In genomic region chr17:44362964-44363612, GRCh38 we compare ENCODE assay signal across 8 cellular contexts. TPM values are rescaled to one million over a fixed set of nuclear protein-coding genes. Genes with fewer than 3 reads are reported as not detected.
DNase-seq lines count a peak whose midpoint lies in the region; ATAC-seq and TF ChIP-seq lines count a peak whose summit lies in the region.

No MANE protein-coding gene starts in this region.

- H3K9me3 Mint-ChIP-seq in CD8-positive, alpha-beta T cell = no peaks in the 10 kb centered on the region
- no peaks in the 10 kb centered on the region for H3K9me3 Mint-ChIP-seq in activated T-helper 17 cell treated with anti-CD3 and anti-CD28 coated beads, Interleukin-2, amount 50 U/mL, for 72 hours

- no peak overlapping the region for H3K27ac ChIP-seq in CD8-positive, alpha-beta T cell (ENCODE audit: low read depth, low read length)
- no peak overlapping the region for H3K27ac ChIP-seq in gastrocnemius medialis

- no peaks in the 10 kb centered on the region for H3K36me3 Mint-ChIP-seq in CD8-positive, alpha-beta T cell
- H3K36me3 Mint-ChIP-seq in activated T-helper 17 cell treated with anti-CD3 and anti-CD28 coated beads, Interleukin-2, amount 50 U/mL, for 72 hours (ENCODE audit: low read depth) = no peaks in the 10 kb centered on the region

- peak; percentile 48 for ATAC-seq in CD8-positive, alpha-beta T cell
- ATAC-seq in activated T-helper 17 cell treated with anti-CD3 and anti-CD28 coated beads, Interleukin-2, amount 50 U/mL, for 72 hours (replicated peaks) = peak; percentile 50
- ATAC-seq in left ventricle myocardium superior (peak; percentile 29), gastrocnemius medialis (peak; percentile 25 to 52), HG02981 (IDR thresholded peaks at IDR 0.05; ENCODE audit: unreplicated experiment) (no peak), GM18861 (IDR thresholded peaks at IDR 0.05; ENCODE audit: unreplicated experiment) (no peak)

- H3K27me3 ChIP-seq in CD8-positive, alpha-beta T cell (ENCODE audit: insufficient read depth, low read length) = no peaks in the 10 kb centered on the region
- H3K27me3 ChIP-seq in gastrocnemius medialis = peaks cover 8 to 17% (median 15%) of the 10 kb centered on the region in 3 donors

- CTCF ChIA-PET in CD8-positive, alpha-beta T cell (lab: Charles Lee) = interaction anchor here (0.7 to 3.3 kb wide), 8 partner anchors 9 to 484 kb away, joined by 3 to 53 read pairs (median 4); partner anchors contain the start of gene GRN

- H3K27ac Mint-ChIP-seq in CD8-positive, alpha-beta T cell = no peak overlapping the region
- no peak overlapping the region for H3K27ac Mint-ChIP-seq in activated T-helper 17 cell treated with anti-CD3 and anti-CD28 coated beads, Interleukin-2, amount 50 U/mL, for 72 hours

- peak overlapping the region; percentile 77 for H3K4me3 Mint-ChIP-seq in CD8-positive, alpha-beta T cell
- H3K4me3 Mint-ChIP-seq in activated T-helper 17 cell treated with anti-CD3 and anti-CD28 coated beads, Interleukin-2, amount 50 U/mL, for 72 hours = peak overlapping the region; percentile 42

- TF ChIP-seq CTCF in CD8-positive, alpha-beta T cell (IDR thresholded peaks at IDR 0.05) = no peak
- no peak for TF ChIP-seq CTCF in gastrocnemius medialis (IDR thresholded peaks at IDR 0.05 in 4 of 5, conservative IDR thresholded peaks at IDR 0.05 in 1 of 5)

- TF ChIP-seq POLR2A in gastrocnemius medialis (IDR thresholded peaks at IDR 0.05) = no peak

- peak overlapping the region; percentile 59 for H3K4me3 ChIP-seq in CD8-positive, alpha-beta T cell (ENCODE audit: low read depth, low read length)
- H3K4me3 ChIP-seq in gastrocnemius medialis = peak overlapping the region; percentile 47 to 79 (median 60)

- peaks cover 3% of the 10 kb centered on the region for H3K4me1 ChIP-seq in CD8-positive, alpha-beta T cell (ENCODE audit: insufficient read depth, low read length)
- H3K4me1 ChIP-seq in gastrocnemius medialis = peaks cover 4 to 12% of the 10 kb centered on the region in 2 donors

- intact Hi-C loops in CD8-positive, alpha-beta T cell (cut with DNase I, micrococcal nuclease) = loop anchor here (1.0 to 2.0 kb wide), 2 partner anchors 18 to 138 kb away; partner anchors contain the start of gene GRN (in 1 of the 2)
- intact Hi-C loops in left ventricle myocardium superior (cut with micrococcal nuclease) (no loop called here), gastrocnemius medialis (cut with DNase I; ENCODE audit: low total_unique reads) (loop anchor here (1.0 kb wide), 1 partner anchor 160 kb away; no protein-coding TSS in a partner anchor)

- peaks cover 8% of the 10 kb centered on the region for H3K4me1 Mint-ChIP-seq in CD8-positive, alpha-beta T cell (ENCODE audit: low read depth)
- H3K4me1 Mint-ChIP-seq in activated T-helper 17 cell treated with anti-CD3 and anti-CD28 coated beads, Interleukin-2, amount 50 U/mL, for 72 hours = peaks cover 6% of the 10 kb centered on the region

- DNase-seq in CD8-positive, alpha-beta T cell = peak in 1 of 7 experiments; percentile 13
- DNase-seq in HK-2 (ENCODE audit: unreplicated experiment) = peak; percentile 37
- no peak for DNase-seq in left ventricle myocardium superior
- no peak for DNase-seq in gastrocnemius medialis
- no peak for DNase-seq in kidney tubule cell (ENCODE audit: low spot score)

- POLR2A ChIA-PET in CD8-positive, alpha-beta T cell (lab: Charles Lee) = interaction anchor here (1.8 kb wide), 1 partner anchor 9 kb away, joined by 10 read pairs; no protein-coding TSS in a partner anchor

- H3K27me3 Mint-ChIP-seq in CD8-positive, alpha-beta T cell (ENCODE audit: low read depth) = peaks cover 17% of the 10 kb centered on the region
- peaks cover 12% of the 10 kb centered on the region for H3K27me3 Mint-ChIP-seq in activated T-helper 17 cell treated with anti-CD3 and anti-CD28 coated beads, Interleukin-2, amount 50 U/mL, for 72 hours

- no peaks in the 10 kb centered on the region for H3K9me3 ChIP-seq in CD8-positive, alpha-beta T cell (ENCODE audit: low read length)
- no peaks in the 10 kb centered on the region for H3K9me3 ChIP-seq in gastrocnemius medialis

- in situ Hi-C loops in gastrocnemius medialis (cut with MboI; ENCODE audit: low sequenced_read_pairs in 4 of 4) = no loop called here

- H3K36me3 ChIP-seq in CD8-positive, alpha-beta T cell (ENCODE audit: insufficient read depth, low read length) = no peaks in the 10 kb centered on the region
- no peaks in the 10 kb centered on the region for H3K36me3 ChIP-seq in gastrocnemius medialis

RNA-seq across cellular contexts. Expression of gene FAM171A2, which starts 0.6 kb away (rescaled TPM):
- under 1 TPM; 0.24 to 0.44 TPM for total RNA-seq in CD8-positive, alpha-beta T cell
- under 1 TPM; 0.17 to 0.32 TPM for total RNA-seq in activated T-helper 17 cell treated with anti-CD3 and anti-CD28 coated beads, Interleukin-2, amount 50 U/mL, for 72 hours
- total RNA-seq in left ventricle myocardium superior = 0.72 TPM
- under 1 TPM in 3 of 4 donors, not detected in 1; 0.10 to 0.47 (median 0.23) TPM for total RNA-seq in gastrocnemius medialis

RNA-seq across cellular contexts. Expression of gene GRN, which starts 18.0 kb away (rescaled TPM):
- 10 to 100 TPM in 1 of 2 experiments, 1 to 10 TPM in 1; 8.5 to 13.2 TPM for total RNA-seq in CD8-positive, alpha-beta T cell
- total RNA-seq in activated T-helper 17 cell treated with anti-CD3 and anti-CD28 coated beads, Interleukin-2, amount 50 U/mL, for 72 hours = 10 to 100 TPM; 48.5 to 54.5 TPM
- total RNA-seq in left ventricle myocardium superior (156 TPM), gastrocnemius medialis (100 to 1,000 TPM in 2 of 4 donors, 10 to 100 TPM in 2; 64.2 to 111 (median 87.1) TPM)

RNA-seq across cellular contexts. Expression of gene ITGA2B, which starts 26.4 kb away (rescaled TPM):
- total RNA-seq in CD8-positive, alpha-beta T cell = 1 to 10 TPM in 1 of 2 experiments, under 1 TPM in 1; 0.28 to 1.1 TPM
- total RNA-seq in activated T-helper 17 cell treated with anti-CD3 and anti-CD28 coated beads, Interleukin-2, amount 50 U/mL, for 72 hours = 1 to 10 TPM; 2.2 to 3.7 TPM
- 0.72 TPM for total RNA-seq in left ventricle myocardium superior
- total RNA-seq in gastrocnemius medialis = under 1 TPM in 1 of 4 donors, not detected in 3; 0.33 TPM

RNA-seq across cellular contexts. Expression of gene SLC25A39, which starts 38.5 kb away (rescaled TPM):
- 10 to 100 TPM; 73.1 to 77.7 TPM for total RNA-seq in CD8-positive, alpha-beta T cell
- total RNA-seq in activated T-helper 17 cell treated with anti-CD3 and anti-CD28 coated beads, Interleukin-2, amount 50 U/mL, for 72 hours = 100 to 1,000 TPM in 1 of 2 donors, 10 to 100 TPM in 1; 60.3 to 114 TPM
- total RNA-seq in left ventricle myocardium superior = 52.3 TPM
- 10 to 100 TPM; 36.7 to 44.2 (median 38.4) TPM for total RNA-seq in gastrocnemius medialis

RNA-seq across cellular contexts. Expression of gene RUNDC3A, which starts 54.7 kb away (rescaled TPM):
- total RNA-seq in CD8-positive, alpha-beta T cell = under 1 TPM in 1 of 2 experiments, not detected in 1; 0.19 TPM
- under 1 TPM; 0.41 to 0.53 TPM for total RNA-seq in activated T-helper 17 cell treated with anti-CD3 and anti-CD28 coated beads, Interleukin-2, amount 50 U/mL, for 72 hours
- total RNA-seq in left ventricle myocardium superior = 0.45 TPM
- total RNA-seq in gastrocnemius medialis = not detected

Comparison
In these comparisons a context has a peak if more than half of its experiments do, and no peak if none do; other contexts are left out.
1. ATAC-seq: peak in CD8-positive, alpha-beta T cell (single experiment), activated T-helper 17 cell treated with anti-CD3 and anti-CD28 coated beads, Interleukin-2, amount 50 U/mL, for 72 hours (single experiment), left ventricle myocardium superior (single experiment) and gastrocnemius medialis (2 of 2); none in HG02981 (single experiment) and GM18861 (single experiment).